In genomic region chr11:124195419-124195734, GRCh38 we compare ENCODE assay signal across 15 cellular contexts. TPM values are rescaled to one million over a fixed set of nuclear protein-coding genes. Genes with fewer than 3 reads are reported as not detected.
DNase-seq lines count a peak whose midpoint lies in the region; ATAC-seq and TF ChIP-seq lines count a peak whose summit lies in the region.
"Had no signal": no experiment of that assay in that cellular context is flagged by ENCODE, and none has a peak within 500 bp of the region (broad histone marks: within the 10 kb centered on the region; RNA-seq: fewer than 3 reads in every experiment).

No MANE protein-coding gene starts in this region.

- no peak overlapping the region for H2AFZ ChIP-seq in KMS-11 (ENCODE audit: low read depth)

- no peaks in the 10 kb centered on the region for H3K4me1 ChIP-seq in KMS-11 (ENCODE audit: low read depth, poor library complexity, severe bottlenecking)
- H3K4me1 ChIP-seq: HAP-1 had no signal

- POLR2A ChIA-PET in activated CD4-positive, alpha-beta T cell treated with anti-CD3 and anti-CD28 coated beads, Interleukin-2, amount 10 ng/mL, durations not matched to agents 7 days and 5 days (lab: Charles Lee) = no interaction called here

- peaks cover 10% of the 10 kb centered on the region for H3K27me3 Mint-ChIP-seq in activated CD4-positive, alpha-beta T cell treated with anti-CD3 and anti-CD28 coated beads, Interleukin-2, amount 10 ng/mL, durations not matched to agents 7 days and 5 days

- ATAC-seq in omental fat pad (ENCODE audit: low FRiP score) (no peak), GM21717 (IDR thresholded peaks at IDR 0.05; ENCODE audit: unreplicated experiment) (no peak)

- peak; percentile 32 for TF ChIP-seq CTCF in 22Rv1 (IDR thresholded peaks at IDR 0.05)
- peak; percentile 61 for TF ChIP-seq CTCF in C4-2B (conservative IDR thresholded peaks at IDR 0.05)
- peak; percentile 29; the same call in 1 of the 2 replicates for TF ChIP-seq CTCF in KMS-11 (conservative IDR thresholded peaks at IDR 0.05; ENCODE audit: low read depth, low read length)
- TF ChIP-seq CTCF in VCaP (conservative IDR thresholded peaks at IDR 0.05) = peak; percentile 36; the same call in 1 of the 2 replicates
- no peak for TF ChIP-seq CTCF in omental fat pad (IDR thresholded peaks at IDR 0.05)

- no peaks in the 10 kb centered on the region for H3K4me1 Mint-ChIP-seq in activated CD4-positive, alpha-beta T cell treated with anti-CD3 and anti-CD28 coated beads, Interleukin-2, amount 10 ng/mL, durations not matched to agents 7 days and 5 days
- H3K4me1 Mint-ChIP-seq: CD4-positive, CD25-positive, alpha-beta regulatory T cell had no signal

- no peaks in the 10 kb centered on the region for H4K20me1 ChIP-seq in KMS-11 (ENCODE audit: insufficient read depth)

- H3K4me3 ChIP-seq in KMS-11 (IDR thresholded peaks at IDR 0.05; ENCODE audit: insufficient read depth, low read depth, low read length) = no peak overlapping the region
- H3K4me3 ChIP-seq: HAP-1 had no signal

- no peak overlapping the region for H3K4me2 ChIP-seq in KMS-11

- no peaks in the 10 kb centered on the region for H3K36me3 ChIP-seq in KMS-11 (ENCODE audit: insufficient read depth)
- H3K36me3 ChIP-seq: HAP-1 had no signal

- DNase-seq in RKO (ENCODE audit: low spot score) = no peak
- DNase-seq in omental fat pad (ENCODE audit: low spot score) = no peak
- no peak for DNase-seq in activated CD4-positive, alpha-beta T cell treated with anti-CD3 and anti-CD28 coated beads, Interleukin-2, amount 10 ng/mL, durations not matched to agents 7 days and 5 days
- DNase-seq: DMS79 treated with DMSO at 0.1 percent for 48 hours had no signal

- H3K36me3 Mint-ChIP-seq in activated CD4-positive, alpha-beta T cell treated with anti-CD3 and anti-CD28 coated beads, Interleukin-2, amount 10 ng/mL, durations not matched to agents 7 days and 5 days (ENCODE audit: low read depth) = no peaks in the 10 kb centered on the region
- H3K36me3 Mint-ChIP-seq: CD4-positive, CD25-positive, alpha-beta regulatory T cell had no signal

- no peaks in the 10 kb centered on the region for H3K27me3 ChIP-seq in KMS-11 (ENCODE audit: insufficient read depth, low read depth)

- CTCF ChIA-PET in activated CD4-positive, alpha-beta T cell treated with anti-CD3 and anti-CD28 coated beads, Interleukin-2, amount 10 ng/mL, durations not matched to agents 7 days and 5 days (lab: Charles Lee) = interaction anchor here (1.0 to 2.2 kb wide), 2 partner anchors 122 to 124 kb away, joined by 3 to 11 read pairs; no protein-coding TSS in a partner anchor

- no peak overlapping the region for H3K9ac ChIP-seq in KMS-11

- no peak overlapping the region for H3K4me3 Mint-ChIP-seq in activated CD4-positive, alpha-beta T cell treated with anti-CD3 and anti-CD28 coated beads, Interleukin-2, amount 10 ng/mL, durations not matched to agents 7 days and 5 days
- H3K4me3 Mint-ChIP-seq: CD4-positive, CD25-positive, alpha-beta regulatory T cell; HFFc6 had no signal

- no peaks in the 10 kb centered on the region for H3K9me3 Mint-ChIP-seq in activated CD4-positive, alpha-beta T cell treated with anti-CD3 and anti-CD28 coated beads, Interleukin-2, amount 10 ng/mL, durations not matched to agents 7 days and 5 days
- H3K9me3 Mint-ChIP-seq: CD4-positive, CD25-positive, alpha-beta regulatory T cell had no signal

- no peak overlapping the region for H3K27ac Mint-ChIP-seq in activated CD4-positive, alpha-beta T cell treated with anti-CD3 and anti-CD28 coated beads, Interleukin-2, amount 10 ng/mL, durations not matched to agents 7 days and 5 days
- H3K27ac Mint-ChIP-seq: CD4-positive, CD25-positive, alpha-beta regulatory T cell; HFFc6 had no signal

- no peak overlapping the region for H3K27ac ChIP-seq in 22Rv1
- no peak overlapping the region for H3K27ac ChIP-seq in C4-2B
- H3K27ac ChIP-seq in KMS-11 = no peak overlapping the region
- H3K27ac ChIP-seq in VCaP = no peak overlapping the region

- no peaks in the 10 kb centered on the region for H3K79me2 ChIP-seq in KMS-11 (ENCODE audit: insufficient read depth, low read depth)

RNA-seq across cellular contexts. Expression of gene OR10D3, which starts 12.2 kb away (rescaled TPM):
- total RNA-seq in omental fat pad = not detected
- not detected for total RNA-seq in activated CD4-positive, alpha-beta T cell treated with anti-CD3 and anti-CD28 coated beads, Interleukin-2, amount 10 ng/mL, durations not matched to agents 7 days and 5 days
- total RNA-seq: CD4-positive, CD25-positive, alpha-beta regulatory T cell; H1; HFFc6; HT-29; IMR-90 had no signal

RNA-seq across cellular contexts. Expression of gene OR8G1, which starts 45.5 kb away (rescaled TPM):
- not detected for total RNA-seq in omental fat pad
- total RNA-seq in activated CD4-positive, alpha-beta T cell treated with anti-CD3 and anti-CD28 coated beads, Interleukin-2, amount 10 ng/mL, durations not matched to agents 7 days and 5 days = not detected
- total RNA-seq: CD4-positive, CD25-positive, alpha-beta regulatory T cell; H1; HFFc6; HT-29; IMR-90 had no signal

Comparison
In these comparisons a context has a peak if more than half of its experiments do, and no peak if none do; other contexts are left out.
1. CTCF ChIP-seq: peak in 22Rv1 (single experiment), C4-2B (single experiment), KMS-11 (single experiment) and VCaP (single experiment); none in omental fat pad (0 of 3).